ENCODE assay signal across 11 cellular contexts in the genomic region with DNA sequence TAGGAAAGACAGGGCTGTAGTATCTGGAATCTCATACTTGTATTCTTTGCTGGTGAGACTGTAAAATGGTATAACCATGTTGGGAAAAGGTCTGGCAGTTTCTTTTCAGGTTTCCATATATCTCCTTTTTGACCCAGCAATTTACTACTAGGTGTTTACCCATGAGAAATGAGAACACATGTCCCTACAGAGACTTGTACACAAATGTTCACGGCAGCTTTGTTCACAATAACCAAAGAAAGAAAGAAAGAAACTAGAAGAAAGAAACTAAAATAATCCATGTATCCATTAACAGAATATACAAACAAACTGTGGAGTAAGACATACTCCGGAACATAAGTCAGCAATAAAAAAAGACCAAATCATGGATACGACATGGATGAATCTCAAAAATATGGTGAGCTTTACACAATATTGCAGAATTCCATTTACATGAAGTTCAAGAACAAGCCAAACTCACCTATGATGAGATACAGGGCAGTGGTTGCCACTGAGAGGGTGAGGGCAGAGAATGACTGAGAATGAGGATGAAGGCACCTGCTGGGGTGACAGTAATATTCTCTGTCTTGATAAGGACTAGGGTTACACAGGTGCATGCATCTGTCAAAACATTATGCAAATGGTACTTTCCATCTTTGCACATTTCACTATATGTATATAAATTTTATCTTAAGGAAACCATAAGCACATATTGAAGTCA. TPM values are rescaled to one million over a fixed set of nuclear protein-coding genes. Genes with fewer than 3 reads are reported as not detected.
DNase-seq lines count a peak whose midpoint lies in the region; ATAC-seq and TF ChIP-seq lines count a peak whose summit lies in the region.
"Had no signal": no experiment of that assay in that cellular context is flagged by ENCODE, and none has a peak within 500 bp of the region (broad histone marks: within the 10 kb centered on the region; RNA-seq: fewer than 3 reads in every experiment).

No MANE protein-coding gene starts in this region.

- CTCF ChIA-PET in activated naive CD4-positive, alpha-beta T cell treated with anti-CD3 and anti-CD28 coated beads, Interleukin-2, amount 10 ng/mL, durations not matched to agents 7 days and 5 days (lab: Charles Lee) = interaction anchor here (1.6 to 1.7 kb wide), 2 partner anchors 18 to 220 kb away, joined by 6 to 16 read pairs; no protein-coding TSS in a partner anchor
- CTCF ChIA-PET in IMR-90 (lab: Yijun Ruan, JAX) = no interaction called here

- H2AK5ac ChIP-seq in IMR-90 (ENCODE audit: low read depth, low read length) = peak overlapping the region; percentile 59; the same call in 1 of the 2 replicates

- H3K9me3 ChIP-seq in IMR-90 (ENCODE audit: control insufficient read depth, insufficient read depth, low read length) = no peaks in the 10 kb centered on the region
- H3K9me3 ChIP-seq in esophagus muscularis mucosa = no peaks in the 10 kb centered on the region
- no peaks in the 10 kb centered on the region for H3K9me3 ChIP-seq in thymus (ENCODE audit: control insufficient read depth)
- H3K9me3 ChIP-seq in aorta (ENCODE audit: control insufficient read depth, low read length) = no peaks in the 10 kb centered on the region
- H3K9me3 ChIP-seq: BE2C had no signal

- WGBS in IMR-90 (ENCODE audit: extremely low coverage in 2 of 2, insufficient read length in 1 of 2), 2 experiments = no CpG with 5 or more reads among the region's 3 CpGs
- WGBS in esophagus muscularis mucosa = 67% methylated on average over 3 of the region's 3 CpGs
- 95% methylated on average over 3 of the region's 3 CpGs for WGBS in thymus
- WGBS in aorta, 2 donors = 92 to 93% methylated on average over 3 of the region's 3 CpGs

- H3K56ac ChIP-seq in IMR-90 (ENCODE audit: extremely low read depth, insufficient read depth, low read length) = no peak overlapping the region

- no peak for DNase-seq in activated naive CD4-positive, alpha-beta T cell treated with anti-CD3 and anti-CD28 coated beads, Interleukin-2, amount 10 ng/mL, durations not matched to agents 7 days and 5 days
- no peak for DNase-seq in activated naive CD4-positive, alpha-beta T cell treated with Interleukin-2 at 50 U/mL for 16 hours
- DNase-seq in IMR-90 = no peak
- DNase-seq in esophagus muscularis mucosa (ENCODE audit: extremely low spot score) = no peak
- no peak for DNase-seq in aorta
- no peak for DNase-seq in ureter (ENCODE audit: low spot score)
- DNase-seq in superior temporal gyrus (ENCODE audit: extremely low spot score) = no peak
- DNase-seq: activated gamma-delta T cell, BE2C, head of caudate nucleus had no signal

- no peak overlapping the region for H2BK20ac ChIP-seq in IMR-90 (ENCODE audit: low read depth, low read length)

- TF ChIP-seq EP300 in esophagus muscularis mucosa (IDR thresholded peaks at IDR 0.05) = no peak

- no peak overlapping the region for H2AFZ ChIP-seq in IMR-90 (replicated peaks; ENCODE audit: low read length, poor library complexity)

- H3K14ac ChIP-seq in IMR-90 (replicated peaks; ENCODE audit: low read depth, low read length) = no peak overlapping the region; the same call in 1 of the 2 replicates

- H3K27me3 ChIP-seq in IMR-90 (ENCODE audit: control insufficient read depth, insufficient read depth, low read length) = no peaks in the 10 kb centered on the region
- no peaks in the 10 kb centered on the region for H3K27me3 ChIP-seq in esophagus muscularis mucosa
- no peaks in the 10 kb centered on the region for H3K27me3 ChIP-seq in thymus (ENCODE audit: control insufficient read depth, insufficient read depth)
- no peaks in the 10 kb centered on the region for H3K27me3 ChIP-seq in aorta (ENCODE audit: control insufficient read depth in 1 of 2, insufficient read depth in 2 of 2, low read length in 1 of 2)
- H3K27me3 ChIP-seq: BE2C had no signal

- H2BK120ac ChIP-seq in IMR-90 (ENCODE audit: low read depth, low read length) = no peak overlapping the region

- POLR2A ChIA-PET in IMR-90 (lab: Charles Lee; ENCODE audit: unreplicated experiment) = no interaction called here

- H3K4me3 ChIP-seq in IMR-90 (ENCODE audit: insufficient read depth, low read depth, low read length) (no peak overlapping the region), esophagus muscularis mucosa (peak overlapping the region in 2 of 4 donors; percentile 5 to 87), thymus (ENCODE audit: low read length) (peak overlapping the region; percentile 94), aorta (ENCODE audit: low read length in 2 of 2) (no peak overlapping the region)

- peaks cover 17% of the 10 kb centered on the region for H3K4me1 ChIP-seq in IMR-90 (ENCODE audit: control insufficient read depth, insufficient read depth, low read length)
- H3K4me1 ChIP-seq in esophagus muscularis mucosa = peaks cover 57 to 87% (median 71%) of the 10 kb centered on the region in 4 donors
- H3K4me1 ChIP-seq in thymus (ENCODE audit: control insufficient read depth, insufficient read depth, low read length) = peaks cover 54% of the 10 kb centered on the region
- H3K4me1 ChIP-seq in aorta (ENCODE audit: control insufficient read depth in 1 of 2, insufficient read depth in 2 of 2, low read length in 2 of 2) = peaks cover 2 to 4% of the 10 kb centered on the region in 2 donors
- H3K4me1 ChIP-seq: BE2C had no signal

- H3K9me3 Mint-ChIP-seq in activated naive CD4-positive, alpha-beta T cell treated with anti-CD3 and anti-CD28 coated beads, Interleukin-2, amount 10 ng/mL, durations not matched to agents 7 days and 5 days = no peaks in the 10 kb centered on the region

- no peaks in the 10 kb centered on the region for H3K27me3 Mint-ChIP-seq in activated naive CD4-positive, alpha-beta T cell treated with anti-CD3 and anti-CD28 coated beads, Interleukin-2, amount 10 ng/mL, durations not matched to agents 7 days and 5 days

- H3K36me3 ChIP-seq in IMR-90 (ENCODE audit: control insufficient read depth, insufficient read depth, low read length) (peaks cover 4% of the 10 kb centered on the region), esophagus muscularis mucosa (no peaks in the 10 kb centered on the region), thymus (ENCODE audit: control insufficient read depth, insufficient read depth) (peaks cover 10% of the 10 kb centered on the region), aorta (ENCODE audit: control insufficient read depth in 1 of 2, insufficient read depth in 2 of 2, low read length in 1 of 2) (no peaks in the 10 kb centered on the region)
- H3K36me3 ChIP-seq: BE2C had no signal

- no peak for TF ChIP-seq RAD21 in IMR-90 (IDR thresholded peaks at IDR 0.05; ENCODE audit: low read length)

- no peak overlapping the region for H4K8ac ChIP-seq in IMR-90 (ENCODE audit: low read depth in 2 of 2, low read length in 2 of 2)

- in situ Hi-C loops in IMR-90 (cut with MboI; ENCODE audit: low sequenced_read_pairs) = no loop called here

- BruUV-seq in IMR-90 (replicated peaks; lab: Mats Ljungman, UMichigan) = no TSS peak

- H3K9me1 ChIP-seq in IMR-90 (ENCODE audit: insufficient read depth, low read length) = peaks cover 25% of the 10 kb centered on the region

- no peak overlapping the region for H4K91ac ChIP-seq in IMR-90 (ENCODE audit: insufficient read depth, low read depth, low read length)

- no peak overlapping the region for H3K9ac ChIP-seq in IMR-90 (ENCODE audit: low read depth, low read length)

- H3K4ac ChIP-seq in IMR-90 (ENCODE audit: low read depth, low read length) = 0 out of 2 replicates have a peak overlapping the region, but pooled peaks have one; percentile 0

- H3K4me2 ChIP-seq in IMR-90 (ENCODE audit: low read depth, low read length) = peak overlapping the region; percentile 63

- H3K4me3 Mint-ChIP-seq in activated naive CD4-positive, alpha-beta T cell treated with anti-CD3 and anti-CD28 coated beads, Interleukin-2, amount 10 ng/mL, durations not matched to agents 7 days and 5 days = peak overlapping the region; percentile 89

- peaks cover 67% of the 10 kb centered on the region for H3K4me1 Mint-ChIP-seq in activated naive CD4-positive, alpha-beta T cell treated with anti-CD3 and anti-CD28 coated beads, Interleukin-2, amount 10 ng/mL, durations not matched to agents 7 days and 5 days

- dilution Hi-C loops in IMR-90 (cut with HindIII; ENCODE audit: low sequenced_read_pairs, unreplicated experiment) = no loop called here

- no peak overlapping the region for H2BK5ac ChIP-seq in IMR-90 (ENCODE audit: low read depth, low read length, poor library complexity, severe bottlenecking)

- H3K79me1 ChIP-seq in IMR-90 (ENCODE audit: low read depth in 1 of 2, low read length in 2 of 2) = peaks cover 19 to 74% of the 10 kb centered on the region in 2 experiments

- H4K20me1 ChIP-seq in IMR-90 (ENCODE audit: insufficient read depth, low read length) = peaks cover 59% of the 10 kb centered on the region

- H3K23ac ChIP-seq in IMR-90 (ENCODE audit: low read depth, low read length) = no peak overlapping the region; the same call in 1 of the 2 replicates

- H2AK9ac ChIP-seq in IMR-90 (replicated peaks; ENCODE audit: low read depth, low read length, poor library complexity) = no peak overlapping the region

- TF ChIP-seq CTCF in IMR-90 (conservative IDR thresholded peaks at IDR 0.05; ENCODE audit: low read depth, low read length) (no peak), esophagus muscularis mucosa (IDR thresholded peaks at IDR 0.05) (no peak)

- ATAC-seq in IMR-90 (ENCODE audit: low read depth) (no peak), aorta (ENCODE audit: low FRiP score) (no peak)

- peak overlapping the region; percentile 97 for H3K27ac Mint-ChIP-seq in activated naive CD4-positive, alpha-beta T cell treated with anti-CD3 and anti-CD28 coated beads, Interleukin-2, amount 10 ng/mL, durations not matched to agents 7 days and 5 days

- TF ChIP-seq POLR2A in IMR-90 (IDR thresholded peaks at IDR 0.05; ENCODE audit: low read depth, low read length) (no peak), esophagus muscularis mucosa (IDR thresholded peaks at IDR 0.05; ENCODE audit: low read depth) (no peak)

- H3K27ac ChIP-seq in IMR-90 (ENCODE audit: insufficient read depth, low read length) (no peak overlapping the region), esophagus muscularis mucosa (replicated peaks in 1 of 4) (peak overlapping the region; percentile 90 to 94 (median 92)), thymus (ENCODE audit: low read depth) (peak overlapping the region; percentile 68), aorta (ENCODE audit: low read depth in 1 of 2, low read length in 2 of 2) (no peak overlapping the region)

- peak overlapping the region; percentile 26 for H3K18ac ChIP-seq in IMR-90 (ENCODE audit: low read depth, low read length)

- peak overlapping the region; percentile 51; the same call in 1 of the 2 replicates for H4K5ac ChIP-seq in IMR-90 (ENCODE audit: low read depth, low read length)

- intact Hi-C loops in IMR-90 (cut with micrococcal nuclease) (loop anchor here (5.0 kb wide), 2 partner anchors 33 to 123 kb away; no protein-coding TSS in a partner anchor), esophagus muscularis mucosa (cut with DNase I) (loop anchor here (10.0 kb wide), 1 partner anchor 136 kb away; no protein-coding TSS in a partner anchor), aorta (cut with DNase I) (loop anchor here (5.0 to 10.0 kb wide), 5 partner anchors 43 to 216 kb away; no protein-coding TSS in a partner anchor)

- H2BK15ac ChIP-seq in IMR-90 (ENCODE audit: low read depth, low read length) = no peak overlapping the region

- peaks cover 42% of the 10 kb centered on the region for H3K36me3 Mint-ChIP-seq in activated naive CD4-positive, alpha-beta T cell treated with anti-CD3 and anti-CD28 coated beads, Interleukin-2, amount 10 ng/mL, durations not matched to agents 7 days and 5 days

RNA-seq across cellular contexts. Expression of a gene that starts 2.7 kb away (rescaled TPM):
- total RNA-seq in IMR-90 (2012; rRNA removed) (52.0 and 52.2 TPM in 2 replicates), esophagus muscularis mucosa (100 to 1,000 TPM in 2 of 4 donors, 10 to 100 TPM in 2; 79.7 to 142 (median 104) TPM), aorta (100 to 1,000 TPM in 1 of 2 donors, 10 to 100 TPM in 1; 87.3 to 119 TPM), ureter (24.4 TPM)
- polyA plus RNA-seq in IMR-90 (2012; rRNA removed) (44.8 and 45.0 TPM in 2 replicates), thymus (57.6 TPM), aorta (10 to 100 TPM; 12.7 to 31.4 TPM)
- polyA plus RNA-seq in IMR-90 (2012; cell fraction: cytosol; rRNA removed) = 37.9 and 67.2 TPM in 2 replicates
- 19.1 and 28.3 TPM in 2 replicates for polyA plus RNA-seq in IMR-90 (2012; cell fraction: nucleus; rRNA removed; ENCODE audit: low replicate concordance)

Comparison
In these comparisons a context has a peak if more than half of its experiments do, and no peak if none do; other contexts are left out.
1. H3K27ac ChIP-seq: peak in esophagus muscularis mucosa (4 of 4) and thymus (single experiment); none in IMR-90 (single experiment) and aorta (0 of 2).